8 cellular contexts compared by ENCODE assay signal in genomic region chr12:122860052-122860853, GRCh38. TPM values are rescaled to one million over a fixed set of nuclear protein-coding genes. Genes with fewer than 3 reads are reported as not detected.
DNase-seq lines count a peak whose midpoint lies in the region; ATAC-seq and TF ChIP-seq lines count a peak whose summit lies in the region.

No MANE protein-coding gene starts in this region.

- H3K9me3 ChIP-seq in osteoblast (ENCODE audit: low read depth, low read length) = no peaks in the 10 kb centered on the region
- no peaks in the 10 kb centered on the region for H3K9me3 ChIP-seq in thoracic aorta

- TF ChIP-seq CTCF in KMS-11 (conservative IDR thresholded peaks at IDR 0.05; ENCODE audit: low read depth, low read length) (peak; percentile 78), foreskin fibroblast (IDR thresholded peaks at IDR 0.05; ENCODE audit: low read depth, low read length) (peak; percentile 85), osteoblast (IDR thresholded peaks at IDR 0.05; ENCODE audit: extremely low read depth, low read depth, low read length) (peak; percentile 83), thoracic aorta (IDR thresholded peaks at IDR 0.05) (peak; percentile 97)

- no peaks in the 10 kb centered on the region for H3K79me2 ChIP-seq in KMS-11 (ENCODE audit: insufficient read depth, low read depth)
- H3K79me2 ChIP-seq in osteoblast (ENCODE audit: insufficient read depth, low read length) = no peaks in the 10 kb centered on the region

- H4K20me1 ChIP-seq in KMS-11 (ENCODE audit: insufficient read depth) (no peaks in the 10 kb centered on the region), osteoblast (ENCODE audit: insufficient read depth, low read length) (no peaks in the 10 kb centered on the region)

- H3K4me3 ChIP-seq in KMS-11 (IDR thresholded peaks at IDR 0.05; ENCODE audit: insufficient read depth, low read depth, low read length) (no peak overlapping the region), foreskin fibroblast (ENCODE audit: low read depth in 1 of 2, low read length in 2 of 2) (no peak overlapping the region), osteoblast (ENCODE audit: insufficient read depth, low read length) (no peak overlapping the region), thoracic aorta (no peak overlapping the region)

- H3K27ac ChIP-seq in KMS-11 (no peak overlapping the region), osteoblast (ENCODE audit: low read depth, low read length) (no peak overlapping the region), thoracic aorta (peak overlapping the region; percentile 41 to 43)

- H3K9ac ChIP-seq in KMS-11 = no peak overlapping the region

- H3K4me2 ChIP-seq in KMS-11 (no peak overlapping the region), osteoblast (ENCODE audit: insufficient read depth, low read length) (no peak overlapping the region)

- H3K36me3 ChIP-seq in KMS-11 (ENCODE audit: insufficient read depth) (no peaks in the 10 kb centered on the region), osteoblast (ENCODE audit: insufficient read depth, low read length) (peaks cover 6% of the 10 kb centered on the region), thoracic aorta (peaks cover 54% of the 10 kb centered on the region)

- peaks cover 3% of the 10 kb centered on the region for H3K4me1 ChIP-seq in KMS-11 (ENCODE audit: low read depth, poor library complexity, severe bottlenecking)
- no peaks in the 10 kb centered on the region for H3K4me1 ChIP-seq in osteoblast (ENCODE audit: insufficient read depth, low read length)
- peaks cover 0 to 8% of the 10 kb centered on the region in 2 donors for H3K4me1 ChIP-seq in thoracic aorta (ENCODE audit: control insufficient read depth in 1 of 2, low read depth in 2 of 2)

- no peaks in the 10 kb centered on the region for H3K27me3 ChIP-seq in KMS-11 (ENCODE audit: insufficient read depth, low read depth)
- H3K27me3 ChIP-seq in osteoblast (ENCODE audit: insufficient read depth, low read length) = no peaks in the 10 kb centered on the region
- H3K27me3 ChIP-seq in thoracic aorta (replicated peaks; ENCODE audit: insufficient read depth) = no peaks in the 10 kb centered on the region

- peak; percentile 80 for DNase-seq in ELF-1 (ENCODE audit: low read depth, low spot score)
- DNase-seq in RPMI8226 = peak; percentile 85
- DNase-seq in activated effector memory CD4-positive, alpha-beta T cell treated with anti-CD3 and anti-CD28 coated beads, Interleukin-2, amount 50 U/mL, for 16 hours = peak; percentile 93
- DNase-seq in foreskin fibroblast = peak; percentile 61 to 91
- DNase-seq in osteoblast (ENCODE audit: insufficient read length, low spot score, missing footprints) = peak; percentile 99
- no peak for DNase-seq in thoracic aorta (ENCODE audit: low spot score)

- H2AFZ ChIP-seq in KMS-11 (ENCODE audit: low read depth) = no peak overlapping the region
- H2AFZ ChIP-seq in osteoblast (ENCODE audit: low read length) = no peak overlapping the region

- ATAC-seq in thoracic aorta (ENCODE audit: insufficient number of reproducible peaks, low FRiP score, low read depth) (no peak), HG03196 (IDR thresholded peaks at IDR 0.05; ENCODE audit: unreplicated experiment) (no peak)

RNA-seq across cellular contexts. Expression of gene HIP1R, which starts 25.0 kb away (rescaled TPM):
- total RNA-seq in osteoblast (19.4 and 21.0 TPM in 2 replicates), thoracic aorta (100 to 1,000 TPM; 109 to 131 TPM)

RNA-seq across cellular contexts. Expression of gene VPS37B, which starts 35.7 kb away (rescaled TPM):
- 19.2 and 20.6 TPM in 2 replicates for total RNA-seq in osteoblast
- 10 to 100 TPM; 30.9 to 50.1 TPM for total RNA-seq in thoracic aorta

Comparison
In these comparisons a context has a peak if more than half of its experiments do, and no peak if none do; other contexts are left out.
1. H3K27ac ChIP-seq: peak in thoracic aorta (2 of 2); none in KMS-11 (single experiment) and osteoblast (single experiment).
2. Peak in every context shown above with its lines, with median percentiles within 50 percentile points of each other: CTCF ChIP-seq.